ENCODE assay signal across 8 cellular contexts in the genomic region with DNA sequence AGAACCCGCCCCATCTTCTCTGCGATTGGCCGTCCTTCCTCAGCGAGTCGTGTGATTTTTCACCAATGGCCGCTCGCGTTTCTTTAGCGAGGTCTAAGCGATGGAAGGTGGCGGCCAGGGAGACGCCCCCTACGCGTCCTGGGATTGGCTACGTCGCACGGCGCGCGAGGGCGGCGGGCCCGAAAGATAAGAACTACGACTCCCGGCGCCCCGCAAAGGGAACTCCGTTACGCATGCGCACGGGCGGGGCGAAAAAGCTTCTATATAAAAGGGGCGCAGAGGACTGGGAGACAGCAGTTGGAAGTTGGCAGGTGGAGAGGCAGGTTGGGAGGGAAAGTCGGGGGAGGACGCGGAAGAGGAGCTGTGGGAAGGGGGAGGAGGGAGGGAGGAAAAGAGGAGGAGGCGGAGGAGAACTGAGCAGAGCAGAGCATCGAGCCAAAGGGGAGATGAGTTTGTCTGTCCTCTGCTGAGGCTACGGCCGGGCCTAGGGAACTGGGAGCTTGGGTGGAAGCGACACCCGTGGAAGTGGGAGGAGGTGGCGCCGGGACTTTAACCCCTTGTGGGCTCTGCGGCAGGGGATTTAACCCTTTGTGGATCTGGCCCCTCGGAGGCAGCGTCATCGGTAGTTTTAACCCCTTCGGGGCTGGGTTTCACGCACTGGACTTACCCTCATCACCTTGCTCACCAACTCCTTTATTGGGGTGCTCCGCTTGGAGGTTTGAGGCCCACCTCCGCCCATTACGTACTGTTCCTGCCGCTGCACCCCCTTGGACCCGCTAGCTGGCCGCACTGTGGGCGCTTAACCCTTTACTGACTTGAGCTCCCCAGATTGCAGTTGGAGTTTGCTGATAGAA. TPM values are rescaled to one million over a fixed set of nuclear protein-coding genes. Genes with fewer than 3 reads are reported as not detected.
A peak's percentile ranks its signal among the peaks of the same experiment; 100 is the strongest.
DNase-seq lines count a peak whose midpoint lies in the region; ATAC-seq and TF ChIP-seq lines count a peak whose summit lies in the region.

A gene with protein sequence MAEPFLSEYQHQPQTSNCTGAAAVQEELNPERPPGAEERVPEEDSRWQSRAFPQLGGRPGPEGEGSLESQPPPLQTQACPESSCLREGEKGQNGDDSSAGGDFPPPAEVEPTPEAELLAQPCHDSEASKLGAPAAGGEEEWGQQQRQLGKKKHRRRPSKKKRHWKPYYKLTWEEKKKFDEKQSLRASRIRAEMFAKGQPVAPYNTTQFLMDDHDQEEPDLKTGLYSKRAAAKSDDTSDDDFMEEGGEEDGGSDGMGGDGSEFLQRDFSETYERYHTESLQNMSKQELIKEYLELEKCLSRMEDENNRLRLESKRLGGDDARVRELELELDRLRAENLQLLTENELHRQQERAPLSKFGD (plus strand): TSS at position 293 of the 854 bp plus-strand sequence. CDS start 716 bp downstream, outside the sequence.

- peaks cover 15% of the 10 kb centered on the region for H3K36me3 Mint-ChIP-seq in activated CD4-positive, alpha-beta T cell treated with anti-CD3 and anti-CD28 coated beads, Interleukin-2, amount 10 ng/mL, durations not matched to agents 7 days and 5 days (ENCODE audit: low read depth)

- H3K27ac Mint-ChIP-seq in activated CD4-positive, alpha-beta T cell treated with anti-CD3 and anti-CD28 coated beads, Interleukin-2, amount 10 ng/mL, durations not matched to agents 7 days and 5 days, result peak within 1 kb of the TSS; percentile 100

- no peaks in the 10 kb centered on the region; the same call in 1 of the 2 replicates for H3K36me3 ChIP-seq in BJ (ENCODE audit: control insufficient read depth, insufficient read depth, low read length)

- POLR2A ChIA-PET in BJ (lab: Charles Lee), result interaction anchor here (0.5 to 5.2 kb wide), 15 partner anchors 10 to 1730 kb away, joined by 3 to 66 read pairs (median 5); a partner anchor contains a TSS
- POLR2A ChIA-PET in activated CD4-positive, alpha-beta T cell treated with anti-CD3 and anti-CD28 coated beads, Interleukin-2, amount 10 ng/mL, durations not matched to agents 7 days and 5 days (lab: Charles Lee), result interaction anchor here (0.7 to 2.4 kb wide), 9 partner anchors 10 to 856 kb away, joined by 3 to 24 read pairs (median 4); a partner anchor contains a TSS

- no peaks in the 10 kb centered on the region for H3K9me3 Mint-ChIP-seq in activated CD4-positive, alpha-beta T cell treated with anti-CD3 and anti-CD28 coated beads, Interleukin-2, amount 10 ng/mL, durations not matched to agents 7 days and 5 days

- H3K27ac ChIP-seq in coronary artery (peak within 1 kb of the TSS; percentile 96 to 99), layer of hippocampus (ENCODE audit: low read depth, low read length) (peak within 1 kb of the TSS; percentile 99)

- peak within 1 kb of the TSS; percentile 98 for H3K4me3 Mint-ChIP-seq in activated CD4-positive, alpha-beta T cell treated with anti-CD3 and anti-CD28 coated beads, Interleukin-2, amount 10 ng/mL, durations not matched to agents 7 days and 5 days

- TF ChIP-seq CTCF in BJ (IDR thresholded peaks at IDR 0.05; ENCODE audit: insufficient read depth, low read depth, low read length), result no peak
- no peak for TF ChIP-seq CTCF in coronary artery (IDR thresholded peaks at IDR 0.05)

- ATAC-seq in GM19328 (IDR thresholded peaks at IDR 0.05; ENCODE audit: unreplicated experiment), result peak; percentile 70
- peak; percentile 63 for ATAC-seq in HG03520 (IDR thresholded peaks at IDR 0.05; ENCODE audit: unreplicated experiment)

- peak within 1 kb of the TSS; percentile 91 for H3K4me3 ChIP-seq in BJ (ENCODE audit: low read depth, low read length)
- peak within 1 kb of the TSS; percentile 90 for H3K4me3 ChIP-seq in coronary artery

- H3K27me3 ChIP-seq in BJ (ENCODE audit: control insufficient read depth, insufficient read depth, low read length) (no peaks in the 10 kb centered on the region), layer of hippocampus (ENCODE audit: control insufficient read depth, insufficient read depth, low read length) (no peaks in the 10 kb centered on the region)

- no peaks in the 10 kb centered on the region for H3K27me3 Mint-ChIP-seq in activated CD4-positive, alpha-beta T cell treated with anti-CD3 and anti-CD28 coated beads, Interleukin-2, amount 10 ng/mL, durations not matched to agents 7 days and 5 days

- H3K4me1 Mint-ChIP-seq in activated CD4-positive, alpha-beta T cell treated with anti-CD3 and anti-CD28 coated beads, Interleukin-2, amount 10 ng/mL, durations not matched to agents 7 days and 5 days, result peaks cover 56% of the 10 kb centered on the region

- peak; percentile 96 for DNase-seq in BJ (ENCODE audit: low read depth)
- DNase-seq in NCI-H69 (lab: John Stamatoyannopoulos, UW), result peak; percentile 100
- DNase-seq in activated CD4-positive, alpha-beta T cell treated with anti-CD3 and anti-CD28 coated beads, Interleukin-2, amount 10 ng/mL, durations not matched to agents 7 days and 5 days, result peak; percentile 99
- peak; percentile 100 for DNase-seq in coronary artery (ENCODE audit: low spot score)
- peak; percentile 96 to 99 for DNase-seq in stimulated activated CD4-positive, alpha-beta T cell treated with anti-CD3 and anti-CD28 coated beads, Interleukin-1b, Interleukin-23, amount 100 ng/mL, for 4 hours (ENCODE audit: low read depth in 2 of 2)

- CTCF ChIA-PET in BJ (lab: Yijun Ruan, JAX), result interaction anchor here (0.6 to 8.4 kb wide), 19 partner anchors 13 to 1036 kb away, joined by 3 to 210 read pairs (median 6); a partner anchor contains a TSS
- CTCF ChIA-PET in activated CD4-positive, alpha-beta T cell treated with anti-CD3 and anti-CD28 coated beads, Interleukin-2, amount 10 ng/mL, durations not matched to agents 7 days and 5 days (lab: Charles Lee), result interaction anchor here (0.6 to 11.0 kb wide), 29 partner anchors 9 to 264 kb away, joined by 3 to 203 read pairs (median 4); a partner anchor contains a TSS

RNA-seq across cellular contexts. Expression of the gene that starts here (rescaled TPM):
- polyA plus RNA-seq in BJ (2011; rRNA removed), result 16.0 and 16.7 TPM in 2 replicates
- 10.3 and 11.2 TPM in 2 replicates for polyA minus RNA-seq in BJ (2011; rRNA and poly(A)+ RNA removed)
- total RNA-seq in activated CD4-positive, alpha-beta T cell treated with anti-CD3 and anti-CD28 coated beads, Interleukin-2, amount 10 ng/mL, durations not matched to agents 7 days and 5 days, result 10 to 100 TPM; 30.5 TPM

Comparison
In these comparisons a context has a peak if more than half of its experiments do, and no peak if none do; other contexts are left out.
1. Peak in every context shown above with its lines: DNase-seq, ATAC-seq, H3K4me3 ChIP-seq and H3K27ac ChIP-seq.